8 cellular contexts compared by ENCODE assay signal in genomic region chr4:153115322-153116100, GRCh38.
DNase-seq lines count a peak whose midpoint lies in the region; FAIRE-seq and TF ChIP-seq lines count a peak whose summit lies in the region.

No MANE protein-coding gene starts in this region.

- FAIRE-seq in D721Med (lab: Jason Lieb, UNC): no peak

- H3K4me2 ChIP-seq in smooth muscle cell: peak overlapping the region; percentile 56

- H3K4me3 ChIP-seq in HEK293 (ENCODE audit: low read depth, low read length) (no peak overlapping the region), fibroblast of villous mesenchyme (ENCODE audit: low read depth, low read length) (peak overlapping the region; percentile 7), smooth muscle cell (no peak overlapping the region)

- peaks cover 6% of the 10 kb centered on the region for H3F3A ChIP-seq in smooth muscle cell (ENCODE audit: low read depth)

- peak overlapping the region; percentile 1 for H3K9ac ChIP-seq in smooth muscle cell (ENCODE audit: low read depth)

- H3K27me3 ChIP-seq in smooth muscle cell (ENCODE audit: low read depth): no peaks in the 10 kb centered on the region

- POLR2A ChIA-PET in HEK293 (lab: Yijun Ruan, JAX): no interaction called here

- no peaks in the 10 kb centered on the region for H3K4me1 ChIP-seq in HEK293 (ENCODE audit: control insufficient read depth, insufficient read depth, low read length)
- H3K4me1 ChIP-seq in smooth muscle cell (ENCODE audit: low read depth): peaks cover 5% of the 10 kb centered on the region

- H3K9me3 ChIP-seq in HEK293 (ENCODE audit: control insufficient read depth, insufficient read depth, low read depth, low read length) (no peaks in the 10 kb centered on the region), smooth muscle cell (replicated peaks; ENCODE audit: low read depth) (no peaks in the 10 kb centered on the region)

- 73% methylated on average over 10 of the region's 10 CpGs for WGBS in smooth muscle cell (ENCODE audit: low lambda C conversion rate)

- no peak overlapping the region for H3K27ac ChIP-seq in HEK293 (ENCODE audit: extremely low read depth, low read depth, low read length)
- peak overlapping the region; percentile 61 for H3K27ac ChIP-seq in smooth muscle cell (ENCODE audit: low read depth)

- TF ChIP-seq CTCF in HEK293 (tag by site-specific recombination; IDR thresholded peaks at IDR 0.05) (no peak), fibroblast of villous mesenchyme (IDR thresholded peaks at IDR 0.05; ENCODE audit: insufficient read depth, low read depth, low read length) (no peak), smooth muscle cell (IDR thresholded peaks at IDR 0.05; ENCODE audit: borderline replicate concordance, insufficient read depth, poor library complexity, severe bottlenecking) (no peak), D721Med (IDR thresholded peaks at IDR 0.05; ENCODE audit: insufficient read depth, missing control alignments) (no peak)

- H4K20me1 ChIP-seq in smooth muscle cell (ENCODE audit: low read depth): no peaks in the 10 kb centered on the region

- peak; percentile 88 for DNase-seq in EH (ENCODE audit: low read depth)
- DNase-seq in NCI-H226: peak; percentile 76
- DNase-seq in activated CD8-positive, alpha-beta memory T cell treated with anti-CD3 and anti-CD28 coated beads, Interleukin-2, amount 50 U/mL, for 48 hours: peak; percentile 76
- peak; percentile 57 for DNase-seq in fibroblast of villous mesenchyme (ENCODE audit: low read depth)
- no peak for DNase-seq in smooth muscle cell (lab: John Stamatoyannopoulos, UW; ENCODE audit: unreplicated experiment)
- DNase-seq in NCI-H1048 (lab: John Stamatoyannopoulos, UW): no peak
- DNase-seq in D721Med (ENCODE audit: insufficient read length, low spot score): no peak

- CTCF ChIA-PET in HEK293 (lab: Yijun Ruan, JAX): interaction anchor here (0.6 to 1.3 kb wide), 3 partner anchors 11 to 63 kb away, joined by 3 to 4 read pairs (median 3); no protein-coding TSS in a partner anchor

- H3K36me3 ChIP-seq in HEK293 (ENCODE audit: control insufficient read depth in 2 of 2, insufficient read depth in 1 of 2, low read length in 2 of 2): no peaks in the 10 kb centered on the region
- H3K36me3 ChIP-seq in smooth muscle cell (ENCODE audit: low read depth): no peaks in the 10 kb centered on the region

- H2AFZ ChIP-seq in smooth muscle cell (ENCODE audit: low read depth): no peak overlapping the region

- H3K79me2 ChIP-seq in smooth muscle cell (ENCODE audit: low read depth): no peaks in the 10 kb centered on the region

TF ChIP-seq in HEK293, 187 proteins besides CTCF, POLR2A, EP300 and RAD21:
- TF ChIP-seq ZNF585B (tag by site-specific recombination; IDR thresholded peaks at IDR 0.05) (peak; percentile 55), SCRT2 (tag by site-specific recombination; IDR thresholded peaks at IDR 0.05) (0 out of 2 replicates have a peak, but pooled peaks have one; percentile 25), ZNF324 (tag by site-specific recombination; IDR thresholded peaks at IDR 0.05) (no peak)
TF ChIP-seq in HEK293: peak in this region for 2.

Comparison
In these comparisons a context has a peak if more than half of its experiments do, and no peak if none do; other contexts are left out.
1. DNase-seq: peak in EH (single experiment), NCI-H226 (single experiment), activated CD8-positive, alpha-beta memory T cell treated with anti-CD3 and anti-CD28 coated beads, Interleukin-2, amount 50 U/mL, for 48 hours (single experiment) and fibroblast of villous mesenchyme (single experiment); none in smooth muscle cell (single experiment), NCI-H1048 (single experiment) and D721Med (single experiment).